Comparison of ENCODE assay signal across 9 cellular contexts in the genomic region with DNA sequence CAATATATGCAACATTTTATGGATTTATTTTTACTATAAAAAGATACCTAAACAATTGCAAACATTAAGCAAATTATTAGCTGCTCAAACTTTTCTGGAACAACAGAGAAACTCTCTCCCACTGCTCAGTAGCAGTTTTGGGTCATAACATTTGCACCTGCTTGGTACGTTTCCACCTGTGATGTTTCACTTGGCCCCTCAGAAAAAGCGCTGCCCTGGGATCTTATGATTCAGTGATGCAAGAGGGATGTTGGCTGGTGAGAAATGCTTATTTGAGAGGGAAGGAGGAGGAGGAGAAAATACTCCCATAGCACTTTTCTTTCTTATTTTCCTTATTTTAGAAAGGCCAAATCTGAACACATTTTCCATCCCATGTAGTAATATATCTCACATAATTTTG. TPM values are rescaled to one million over a fixed set of nuclear protein-coding genes. Genes with fewer than 3 reads are reported as not detected.
DNase-seq lines count a peak whose midpoint lies in the region; ATAC-seq and TF ChIP-seq lines count a peak whose summit lies in the region.
"Had no signal": no experiment of that assay in that cellular context is flagged by ENCODE, and none has a peak within 500 bp of the region (broad histone marks: within the 10 kb centered on the region; RNA-seq: fewer than 3 reads in every experiment).

No MANE protein-coding gene starts in this region.

- no peaks in the 10 kb centered on the region for H3K9me3 ChIP-seq in left ventricle myocardium inferior (replicated peaks)
- H3K9me3 ChIP-seq in aorta (ENCODE audit: control insufficient read depth, low read length), result no peaks in the 10 kb centered on the region

- peaks cover 19 to 30% (median 29%) of the 10 kb centered on the region in 3 donors for H3K4me1 Mint-ChIP-seq in naive B cell

- no peak for TF ChIP-seq CTCF in left ventricle myocardium inferior (IDR thresholded peaks at IDR 0.05; ENCODE audit: borderline replicate concordance)

- DNase-seq in left ventricle myocardium inferior, result no peak
- DNase-seq in Right ventricle myocardium inferior (ENCODE audit: missing footprints), result no peak
- peak; percentile 15 for DNase-seq in cerebellar cortex (ENCODE audit: low spot score)
- no peak for DNase-seq in naive B cell
- DNase-seq in aorta, result no peak
- no peak for DNase-seq in NCI-H2081 (lab: John Stamatoyannopoulos, UW)
- no peak for DNase-seq in activated effector memory CD4-positive, alpha-beta T cell treated with anti-CD3 and anti-CD28 coated beads, Interleukin-2, amount 50 U/mL, for 16 hours

- H3K9me3 Mint-ChIP-seq in naive B cell, result no peaks in the 10 kb centered on the region

- ATAC-seq in Right ventricle myocardium inferior (no peak), naive B cell (ENCODE audit: low read depth in 2 of 2) (no peak), aorta (ENCODE audit: low FRiP score) (no peak), GM21526 (IDR thresholded peaks at IDR 0.05; ENCODE audit: low FRiP score, unreplicated experiment) (no peak)

- 52 to 66% methylated on average over 2 of the region's 2 CpGs for WGBS in aorta, 2 donors

- peak overlapping the region; percentile 97 to 100 (median 99) for H3K27ac Mint-ChIP-seq in naive B cell

- H3K27me3 Mint-ChIP-seq in naive B cell, result no peaks in the 10 kb centered on the region

- H3K4me3 ChIP-seq in left ventricle myocardium inferior (peak overlapping the region; percentile 89), aorta (ENCODE audit: low read length in 2 of 2) (no peak overlapping the region)

- peak overlapping the region; percentile 91 to 99 (median 96) for H3K4me3 Mint-ChIP-seq in naive B cell

- H3K27ac ChIP-seq in left ventricle myocardium inferior (replicated peaks) (peak overlapping the region; percentile 95), aorta (ENCODE audit: low read depth in 1 of 2, low read length in 2 of 2) (peak overlapping the region; percentile 62 to 97)

- H3K36me3 ChIP-seq in left ventricle myocardium inferior (no peaks in the 10 kb centered on the region), aorta (ENCODE audit: control insufficient read depth in 1 of 2, insufficient read depth in 2 of 2, low read length in 1 of 2) (no peaks in the 10 kb centered on the region)
- H3K36me3 ChIP-seq: WERI-Rb-1 had no signal

- intact Hi-C loops in left ventricle myocardium inferior (cut with micrococcal nuclease) (no loop called here), Right ventricle myocardium inferior (cut with DNase I) (loop anchor here (2.0 to 5.0 kb wide), 4 partner anchors 20 to 233 kb away; no protein-coding TSS in a partner anchor), aorta (cut with DNase I) (loop anchor here (2.0 to 10.0 kb wide), 4 partner anchors 33 to 286 kb away; no protein-coding TSS in a partner anchor)

- H3K27me3 ChIP-seq in left ventricle myocardium inferior (ENCODE audit: low read depth) (no peaks in the 10 kb centered on the region), aorta (ENCODE audit: control insufficient read depth in 1 of 2, insufficient read depth in 2 of 2, low read length in 1 of 2) (no peaks in the 10 kb centered on the region)

- H3K4me1 ChIP-seq in left ventricle myocardium inferior (peaks cover 90% of the 10 kb centered on the region), aorta (ENCODE audit: control insufficient read depth in 1 of 2, insufficient read depth in 2 of 2, low read length in 2 of 2) (peaks cover 2 to 5% of the 10 kb centered on the region in 2 donors)

- H3K36me3 Mint-ChIP-seq in naive B cell, result no peaks in the 10 kb centered on the region

RNA-seq across cellular contexts. Expression of a gene that starts 9.2 kb away (rescaled TPM):
- total RNA-seq in left ventricle myocardium inferior (17.8 TPM), Right ventricle myocardium inferior (15.9 TPM), aorta (10 to 100 TPM; 13.8 to 16.6 TPM)
- polyA plus RNA-seq in naive B cell (ENCODE audit: low read depth in 6 of 6) (1 to 10 TPM in 1 of 6 donors, under 1 TPM in 5; 0.43 to 2.7 (median 0.73) TPM), aorta (1 to 10 TPM; 2.1 to 2.5 TPM)

RNA-seq across cellular contexts. Expression of a gene that starts 45.4 kb away (rescaled TPM):
- 35.1 TPM for total RNA-seq in left ventricle myocardium inferior
- total RNA-seq in Right ventricle myocardium inferior, result 30.5 TPM
- polyA plus RNA-seq in naive B cell (ENCODE audit: low read depth in 6 of 6), result 10 to 100 TPM; 30.6 to 63.5 (median 49.6) TPM
- total RNA-seq in aorta, result 10 to 100 TPM; 35.6 to 39.2 TPM
- 1 to 10 TPM; 6.0 to 8.4 TPM for polyA plus RNA-seq in aorta
